11 cellular contexts compared by ENCODE assay signal in genomic region chr14:93104961-93105360, GRCh38. TPM values are rescaled to one million over a fixed set of nuclear protein-coding genes. Genes with fewer than 3 reads are reported as not detected.
A peak's percentile ranks its signal among the peaks of the same experiment; 100 is the strongest.
DNase-seq lines count a peak whose midpoint lies in the region; ATAC-seq and TF ChIP-seq lines count a peak whose summit lies in the region.
"Had no signal": no experiment of that assay in that cellular context is flagged by ENCODE, and none has a peak within 500 bp of the region (broad histone marks: within the 10 kb centered on the region; RNA-seq: fewer than 3 reads in every experiment).

No MANE protein-coding gene starts in this region.

- DNase-seq in activated CD8-positive, alpha-beta memory T cell treated with anti-CD3 and anti-CD28 coated beads, Interleukin-2, amount 10 ng/mL, durations not matched to agents 7 days and 5 days = no peak
- no peak for DNase-seq in activated CD8-positive, alpha-beta memory T cell treated with anti-CD3 and anti-CD28 coated beads for 24 hours
- DNase-seq in PC-3 (no peak), esophagus muscularis mucosa (ENCODE audit: extremely low spot score) (no peak), epidermal melanocyte (ENCODE audit: insufficient read length, low spot score) (no peak)
- no peak for DNase-seq in stimulated activated naive CD8-positive, alpha-beta T cell treated with anti-CD3 and anti-CD28 coated beads, Interleukin-15, amount 100 ng/mL, for 72 hours
- no peak for DNase-seq in activated naive CD4-positive, alpha-beta T cell treated with anti-CD3 and anti-CD28 coated beads for 36 hours
- DNase-seq: activated gamma-delta T cell; effector memory CD4-positive, alpha-beta T cell had no signal

- no peak for TF ChIP-seq POLR2A in esophagus muscularis mucosa (IDR thresholded peaks at IDR 0.05; ENCODE audit: low read depth)

- no peak for ATAC-seq in activated CD8-positive, alpha-beta memory T cell treated with anti-CD3 and anti-CD28 coated beads, Interleukin-2, amount 10 ng/mL, durations not matched to agents 7 days and 5 days
- ATAC-seq in PC-3 = 0 out of 2 replicates have a peak, but pooled peaks have one; percentile 29
- ATAC-seq in stimulated activated naive CD8-positive, alpha-beta T cell treated with anti-CD3 and anti-CD28 coated beads, Interleukin-15, amount 100 ng/mL, for 72 hours = no peak
- no peak for ATAC-seq in HG03097 (IDR thresholded peaks at IDR 0.05; ENCODE audit: low FRiP score, unreplicated experiment)

- H3K27ac ChIP-seq in PC-3 (ENCODE audit: low read length) (peak overlapping the region; percentile 35; the same call in 1 of the 2 replicates), esophagus muscularis mucosa (replicated peaks in 1 of 4) (peak overlapping the region; percentile 2 to 65 (median 50))

- peaks cover 21% of the 10 kb centered on the region for H3K4me1 ChIP-seq in PC-3 (ENCODE audit: insufficient read depth, low read length)
- peaks cover 56 to 92% (median 89%) of the 10 kb centered on the region in 4 donors for H3K4me1 ChIP-seq in esophagus muscularis mucosa

- H3K4me3 Mint-ChIP-seq in activated CD8-positive, alpha-beta memory T cell treated with anti-CD3 and anti-CD28 coated beads, Interleukin-2, amount 10 ng/mL, durations not matched to agents 7 days and 5 days = no peak overlapping the region
- peak overlapping the region in 1 of 2 donors; percentile 10 for H3K4me3 Mint-ChIP-seq in stimulated activated naive CD8-positive, alpha-beta T cell treated with anti-CD3 and anti-CD28 coated beads, Interleukin-15, amount 100 ng/mL, for 72 hours
- H3K4me3 Mint-ChIP-seq in activated naive CD4-positive, alpha-beta T cell treated with anti-CD3 and anti-CD28 coated beads for 36 hours = no peak overlapping the region
- H3K4me3 Mint-ChIP-seq: nephron had no signal

- intact Hi-C loops in PC-3 (cut with micrococcal nuclease) (no loop called here), esophagus muscularis mucosa (cut with DNase I) (no loop called here)
- intact Hi-C loops in activated naive CD4-positive, alpha-beta T cell treated with anti-CD3 and anti-CD28 coated beads for 36 hours (cut with micrococcal nuclease) = no loop called here

- 79% methylated on average over 5 of the region's 6 CpGs for WGBS in esophagus muscularis mucosa

- TF ChIP-seq CTCF in PC-3 (conservative IDR thresholded peaks at IDR 0.05; ENCODE audit: low read depth, low read length) = peak; percentile 13; the same call in 1 of the 2 replicates
- TF ChIP-seq CTCF in esophagus muscularis mucosa (IDR thresholded peaks at IDR 0.05) = no peak

- peaks cover 61% of the 10 kb centered on the region for H3K4me1 Mint-ChIP-seq in activated CD8-positive, alpha-beta memory T cell treated with anti-CD3 and anti-CD28 coated beads, Interleukin-2, amount 10 ng/mL, durations not matched to agents 7 days and 5 days
- peaks cover 98% of the 10 kb centered on the region for H3K4me1 Mint-ChIP-seq in stimulated activated naive CD8-positive, alpha-beta T cell treated with anti-CD3 and anti-CD28 coated beads, Interleukin-15, amount 100 ng/mL, for 72 hours
- peaks cover 20% of the 10 kb centered on the region for H3K4me1 Mint-ChIP-seq in activated naive CD4-positive, alpha-beta T cell treated with anti-CD3 and anti-CD28 coated beads for 36 hours (ENCODE audit: low read depth)
- H3K4me1 Mint-ChIP-seq: nephron had no signal

- peaks cover 86% of the 10 kb centered on the region for H3K79me2 ChIP-seq in PC-3 (ENCODE audit: low read length)

- H3K9me3 Mint-ChIP-seq in activated CD8-positive, alpha-beta memory T cell treated with anti-CD3 and anti-CD28 coated beads, Interleukin-2, amount 10 ng/mL, durations not matched to agents 7 days and 5 days (ENCODE audit: low read depth) = no peaks in the 10 kb centered on the region
- no peaks in the 10 kb centered on the region for H3K9me3 Mint-ChIP-seq in stimulated activated naive CD8-positive, alpha-beta T cell treated with anti-CD3 and anti-CD28 coated beads, Interleukin-15, amount 100 ng/mL, for 72 hours
- no peaks in the 10 kb centered on the region for H3K9me3 Mint-ChIP-seq in activated naive CD4-positive, alpha-beta T cell treated with anti-CD3 and anti-CD28 coated beads for 36 hours
- H3K9me3 Mint-ChIP-seq: nephron had no signal

- no peak overlapping the region for H3K9ac ChIP-seq in PC-3 (ENCODE audit: low read length)

- peak overlapping the region; percentile 28; the same call in 1 of the 2 replicates for H3K4me2 ChIP-seq in PC-3 (ENCODE audit: low read length)

- H4K20me1 ChIP-seq in PC-3 (ENCODE audit: low read length) = no peaks in the 10 kb centered on the region

- no TSS peak for BruUV-seq in PC-3 (replicated peaks; lab: Mats Ljungman, UMichigan)

- H2AFZ ChIP-seq in PC-3 (ENCODE audit: low read length) = no peak overlapping the region

- no peak overlapping the region for H3K4me3 ChIP-seq in PC-3 (ENCODE audit: low read length)
- H3K4me3 ChIP-seq in esophagus muscularis mucosa = no peak overlapping the region

- CTCF ChIA-PET in activated CD8-positive, alpha-beta memory T cell treated with anti-CD3 and anti-CD28 coated beads, Interleukin-2, amount 10 ng/mL, durations not matched to agents 7 days and 5 days (lab: Charles Lee) = interaction anchor here (0.7 to 13.1 kb wide), 6 partner anchors 9 to 840 kb away, joined by 3 to 155 read pairs (median 3); partner anchors contain the start of gene ITPK1
- CTCF ChIA-PET in PC-3 (lab: Charles Lee) = no interaction called here
- CTCF ChIA-PET in activated naive CD4-positive, alpha-beta T cell treated with anti-CD3 and anti-CD28 coated beads for 36 hours (lab: Charles Lee) = interaction anchor here (1.7 to 4.4 kb wide), 2 partner anchors 8 to 153 kb away, joined by 6 to 36 read pairs; no protein-coding TSS in a partner anchor

- peak overlapping the region; percentile 98 for H3K27ac Mint-ChIP-seq in activated CD8-positive, alpha-beta memory T cell treated with anti-CD3 and anti-CD28 coated beads, Interleukin-2, amount 10 ng/mL, durations not matched to agents 7 days and 5 days
- H3K27ac Mint-ChIP-seq in stimulated activated naive CD8-positive, alpha-beta T cell treated with anti-CD3 and anti-CD28 coated beads, Interleukin-15, amount 100 ng/mL, for 72 hours = peak overlapping the region; percentile 7 to 27
- no peak overlapping the region for H3K27ac Mint-ChIP-seq in activated naive CD4-positive, alpha-beta T cell treated with anti-CD3 and anti-CD28 coated beads for 36 hours
- H3K27ac Mint-ChIP-seq: nephron had no signal

- no peaks in the 10 kb centered on the region for H3K9me2 ChIP-seq in PC-3 (replicated peaks; ENCODE audit: low read length)

- no peaks in the 10 kb centered on the region for H3K27me3 ChIP-seq in PC-3 (ENCODE audit: low read length)
- no peaks in the 10 kb centered on the region for H3K27me3 ChIP-seq in esophagus muscularis mucosa

- POLR2A ChIA-PET in PC-3 (lab: Charles Lee; ENCODE audit: unreplicated experiment) = no interaction called here

- H3K36me3 Mint-ChIP-seq in activated CD8-positive, alpha-beta memory T cell treated with anti-CD3 and anti-CD28 coated beads, Interleukin-2, amount 10 ng/mL, durations not matched to agents 7 days and 5 days = no peaks in the 10 kb centered on the region
- no peaks in the 10 kb centered on the region for H3K36me3 Mint-ChIP-seq in activated naive CD4-positive, alpha-beta T cell treated with anti-CD3 and anti-CD28 coated beads for 36 hours (ENCODE audit: low read depth)

- no peak for TF ChIP-seq EP300 in esophagus muscularis mucosa (IDR thresholded peaks at IDR 0.05)

- H3K36me3 ChIP-seq in PC-3 (ENCODE audit: low read depth, low read length) = no peaks in the 10 kb centered on the region
- H3K36me3 ChIP-seq in esophagus muscularis mucosa = no peaks in the 10 kb centered on the region

- no peaks in the 10 kb centered on the region for H3K9me3 ChIP-seq in PC-3 (ENCODE audit: low read length)
- H3K9me3 ChIP-seq in esophagus muscularis mucosa = no peaks in the 10 kb centered on the region

- H3F3A ChIP-seq in PC-3 (ENCODE audit: low read length, unreplicated experiment) = no peaks in the 10 kb centered on the region

- H3K27me3 Mint-ChIP-seq in activated CD8-positive, alpha-beta memory T cell treated with anti-CD3 and anti-CD28 coated beads, Interleukin-2, amount 10 ng/mL, durations not matched to agents 7 days and 5 days = no peaks in the 10 kb centered on the region
- H3K27me3 Mint-ChIP-seq in stimulated activated naive CD8-positive, alpha-beta T cell treated with anti-CD3 and anti-CD28 coated beads, Interleukin-15, amount 100 ng/mL, for 72 hours = no peaks in the 10 kb centered on the region
- H3K27me3 Mint-ChIP-seq in activated naive CD4-positive, alpha-beta T cell treated with anti-CD3 and anti-CD28 coated beads for 36 hours (ENCODE audit: low read depth) = no peaks in the 10 kb centered on the region

RNA-seq across cellular contexts. Expression of gene ITPK1, which starts 10.8 kb away (rescaled TPM):
- total RNA-seq in activated CD8-positive, alpha-beta memory T cell treated with anti-CD3 and anti-CD28 coated beads, Interleukin-2, amount 10 ng/mL, durations not matched to agents 7 days and 5 days = 100 to 1,000 TPM in 1 of 2 experiments, 10 to 100 TPM in 1; 96.1 to 103 TPM
- total RNA-seq in PC-3 (2014; rRNA removed) (66.2 and 81.1 TPM in 2 replicates), esophagus muscularis mucosa (100 to 1,000 TPM; 108 to 221 (median 138) TPM)
- total RNA-seq in activated naive CD4-positive, alpha-beta T cell treated with anti-CD3 and anti-CD28 coated beads for 36 hours = 10 to 100 TPM; 12.2 to 18.9 TPM
